Comparison of ENCODE assay signal across 18 cellular contexts in genomic region chr20:48898896-48899513, GRCh38.
"Had no signal": no experiment of that assay in that cellular context is flagged by ENCODE, and none has a peak within 500 bp of the region (broad histone marks: within the 10 kb centered on the region; RNA-seq: fewer than 3 reads in every experiment).

No MANE protein-coding gene starts in this region.

- FAIRE-seq: colon, urothelium cell line had no signal

- H3K27me3 Mint-ChIP-seq: activated naive CD8-positive, alpha-beta T cell; natural killer cell treated with Interleukin-12 subunit alpha and Interleukin-12 subunit beta and Interleukin-15 and Interleukin-18, amount 100 ng/mL, for 72 hours had no signal

- H3K36me3 ChIP-seq: cardiac muscle cell, thyroid gland had no signal

- H3K27ac Mint-ChIP-seq: activated CD4-positive, alpha-beta T cell treated with anti-CD3 and anti-CD28 coated beads, Interleukin-2, amount 10 ng/mL, durations not matched to agents 24 days and 14 days; activated naive CD8-positive, alpha-beta T cell; endodermal cell; natural killer cell treated with Interleukin-12 subunit alpha and Interleukin-12 subunit beta and Interleukin-15 and Interleukin-18, amount 100 ng/mL, for 72 hours; T-cell had no signal

- H3K4me2 ChIP-seq: hepatocyte had no signal

- H3K9me3 ChIP-seq: thyroid gland had no signal

- H3K36me3 Mint-ChIP-seq: activated naive CD8-positive, alpha-beta T cell; natural killer cell treated with Interleukin-12 subunit alpha and Interleukin-12 subunit beta and Interleukin-15 and Interleukin-18, amount 100 ng/mL, for 72 hours; T-cell had no signal

- H2AFZ ChIP-seq: hepatocyte had no signal

- ATAC-seq: T-cell had no signal

- H3K79me2 ChIP-seq: hepatocyte had no signal

- H3K4me3 ChIP-seq: cardiac muscle cell, hepatocyte, thyroid gland had no signal

- H3K4me1 ChIP-seq: thyroid gland had no signal

- H3K4me3 Mint-ChIP-seq: activated CD4-positive, alpha-beta T cell treated with anti-CD3 and anti-CD28 coated beads, Interleukin-2, amount 10 ng/mL, durations not matched to agents 24 days and 14 days; activated naive CD8-positive, alpha-beta T cell; endodermal cell; natural killer cell treated with Interleukin-12 subunit alpha and Interleukin-12 subunit beta and Interleukin-15 and Interleukin-18, amount 100 ng/mL, for 72 hours; T-cell had no signal

- H3K4me1 Mint-ChIP-seq: activated CD4-positive, alpha-beta T cell treated with anti-CD3 and anti-CD28 coated beads, Interleukin-2, amount 10 ng/mL, durations not matched to agents 24 days and 14 days; endodermal cell had no signal

- H3K27ac ChIP-seq: cardiac muscle cell, epithelial cell of prostate, hepatocyte, thyroid gland had no signal

- H3K9me3 Mint-ChIP-seq: activated CD4-positive, alpha-beta T cell treated with anti-CD3 and anti-CD28 coated beads, Interleukin-2, amount 10 ng/mL, durations not matched to agents 24 days and 14 days; endodermal cell; natural killer cell treated with Interleukin-12 subunit alpha and Interleukin-12 subunit beta and Interleukin-15 and Interleukin-18, amount 100 ng/mL, for 72 hours; T-cell had no signal

- DNase-seq: activated CD4-positive, alpha-beta T cell treated with anti-CD3 and anti-CD28 coated beads, Interleukin-2, amount 10 ng/mL, durations not matched to agents 24 days and 14 days; activated CD8-positive, alpha-beta memory T cell treated with anti-CD3 and anti-CD28 coated beads, Interleukin-2, amount 50 U/mL, for 4 hours; activated gamma-delta T cell; activated T-cell treated with anti-CD3 and anti-CD28 coated beads, Interleukin-2, amount 50 U/mL, for 48 hours; amniotic stem cell; endodermal cell; occipital lobe; retina; stimulated activated naive CD4-positive, alpha-beta T cell treated with Interleukin-2 at 50 U/mL for 16 hours; T-cell; thyroid gland had no signal

- H3K27me3 ChIP-seq: hepatocyte, thyroid gland had no signal
